Comparison of ENCODE assay signal across 8 cellular contexts in genomic region chr6:26043389-26044139, GRCh38. TPM values are rescaled to one million over a fixed set of nuclear protein-coding genes. Genes with fewer than 3 reads are reported as not detected.
DNase-seq lines count a peak whose midpoint lies in the region; ATAC-seq lines count a peak whose summit lies in the region.

No MANE protein-coding gene starts in this region.

- peak overlapping the region; percentile 78 to 97 (median 85) for H3K4me2 ChIP-seq in BLaER1 treated with 17β-estradiol and CSF1 and Interleukin-3, amounts not matched to agents 10 nM and 100 nM

- peak overlapping the region; percentile 59 to 81 (median 78); a peak in 21 of 22 replicates for H3K9ac ChIP-seq in BLaER1 treated with 17β-estradiol and CSF1 and Interleukin-3, amounts not matched to agents 10 nM and 100 nM
- peak overlapping the region; percentile 73 for H3K9ac ChIP-seq in adipocyte (ENCODE audit: low read length)

- peak; percentile 69 for ATAC-seq in GM19351 (IDR thresholded peaks at IDR 0.05; ENCODE audit: unreplicated experiment)
- ATAC-seq in HG03460 (IDR thresholded peaks at IDR 0.05; ENCODE audit: unreplicated experiment), result peak; percentile 62
- peak; percentile 90 for ATAC-seq in Right ventricle myocardium inferior

- peaks cover 42 to 64% (median 60%) of the 10 kb centered on the region in 11 experiments for H3K27me3 ChIP-seq in BLaER1 treated with 17β-estradiol and CSF1 and Interleukin-3, amounts not matched to agents 10 nM and 100 nM
- no peaks in the 10 kb centered on the region for H3K27me3 ChIP-seq in SJSA1 (replicated peaks)
- H3K27me3 ChIP-seq in adipocyte (replicated peaks; ENCODE audit: control insufficient read depth, insufficient read depth, low read length), result no peaks in the 10 kb centered on the region

- peak overlapping the region; percentile 38 to 87 (median 78); a peak in 20 of 22 replicates for H3K27ac ChIP-seq in BLaER1 treated with 17β-estradiol and CSF1 and Interleukin-3, amounts not matched to agents 10 nM and 100 nM
- peak overlapping the region; percentile 89 for H3K27ac ChIP-seq in SJSA1

- H3K36me3 ChIP-seq in BLaER1 treated with 17β-estradiol and CSF1 and Interleukin-3, amounts not matched to agents 10 nM and 100 nM, result no peaks in the 10 kb centered on the region
- H3K36me3 ChIP-seq in SJSA1 (no peaks in the 10 kb centered on the region), adipocyte (ENCODE audit: control insufficient read depth, insufficient read depth, low read length, severe bottlenecking) (no peaks in the 10 kb centered on the region)

- no peaks in the 10 kb centered on the region; a peak in 1 of 22 replicates for H4K20me1 ChIP-seq in BLaER1 treated with 17β-estradiol and CSF1 and Interleukin-3, amounts not matched to agents 10 nM and 100 nM

- H3K4me3 ChIP-seq in BLaER1 treated with 17β-estradiol and CSF1 and Interleukin-3, amounts not matched to agents 10 nM and 100 nM, result peak overlapping the region; percentile 46 to 71 (median 58)
- H3K4me3 ChIP-seq in SJSA1 (peak overlapping the region; percentile 40), adipocyte (ENCODE audit: low read length) (peak overlapping the region; percentile 79)

- H3K9me3 ChIP-seq in BLaER1 treated with 17β-estradiol and CSF1 and Interleukin-3, amounts not matched to agents 10 nM and 100 nM (replicated peaks in 1 of 11), result peaks cover 11 to 46% (median 35%) of the 10 kb centered on the region in 11 experiments; a peak in 20 of 22 replicates
- H3K9me3 ChIP-seq in SJSA1 (replicated peaks), result no peaks in the 10 kb centered on the region
- H3K9me3 ChIP-seq in adipocyte (ENCODE audit: control insufficient read depth, low read length), result no peaks in the 10 kb centered on the region

- intact Hi-C loops in Right ventricle myocardium inferior (cut with DNase I), result loop anchor here (2.0 kb wide), 1 partner anchor 17 kb away; a partner anchor contains a TSS
- intact Hi-C loops in posterior cingulate gyrus (cut with DNase I), result no loop called here

- peaks cover 21 to 32% (median 25%) of the 10 kb centered on the region in 10 experiments; a peak in 18 of 20 replicates for H3K4me1 ChIP-seq in BLaER1 treated with 17β-estradiol and CSF1 and Interleukin-3, amounts not matched to agents 10 nM and 100 nM
- peaks cover 29% of the 10 kb centered on the region for H3K4me1 ChIP-seq in SJSA1 (replicated peaks)
- peaks cover 21% of the 10 kb centered on the region for H3K4me1 ChIP-seq in adipocyte (ENCODE audit: control insufficient read depth, insufficient read depth, low read length)

- DNase-seq in SJSA1 (ENCODE audit: low read depth in 1 of 2, low spot score in 2 of 2) (peak; percentile 71 to 96), adipocyte (ENCODE audit: low read depth) (peak; percentile 98), Right ventricle myocardium inferior (ENCODE audit: missing footprints) (peak; percentile 69), posterior cingulate gyrus (peak in 7 of 10 donors; percentile 47 to 89 (median 63)), DMS79 treated with DMSO at 0.1 percent for 48 hours (lab: John Stamatoyannopoulos, UW) (no peak)

RNA-seq across cellular contexts. Expression of gene HFE, which starts 43.7 kb away (rescaled TPM):
- total RNA-seq in SJSA1 (2014; rRNA removed; shearing (Covaris generic)), result 2.6 and 3.5 TPM in 2 replicates
- total RNA-seq in Right ventricle myocardium inferior, result 5.3 TPM
